ENCODE assay signal across 5 cellular contexts in the genomic region with DNA sequence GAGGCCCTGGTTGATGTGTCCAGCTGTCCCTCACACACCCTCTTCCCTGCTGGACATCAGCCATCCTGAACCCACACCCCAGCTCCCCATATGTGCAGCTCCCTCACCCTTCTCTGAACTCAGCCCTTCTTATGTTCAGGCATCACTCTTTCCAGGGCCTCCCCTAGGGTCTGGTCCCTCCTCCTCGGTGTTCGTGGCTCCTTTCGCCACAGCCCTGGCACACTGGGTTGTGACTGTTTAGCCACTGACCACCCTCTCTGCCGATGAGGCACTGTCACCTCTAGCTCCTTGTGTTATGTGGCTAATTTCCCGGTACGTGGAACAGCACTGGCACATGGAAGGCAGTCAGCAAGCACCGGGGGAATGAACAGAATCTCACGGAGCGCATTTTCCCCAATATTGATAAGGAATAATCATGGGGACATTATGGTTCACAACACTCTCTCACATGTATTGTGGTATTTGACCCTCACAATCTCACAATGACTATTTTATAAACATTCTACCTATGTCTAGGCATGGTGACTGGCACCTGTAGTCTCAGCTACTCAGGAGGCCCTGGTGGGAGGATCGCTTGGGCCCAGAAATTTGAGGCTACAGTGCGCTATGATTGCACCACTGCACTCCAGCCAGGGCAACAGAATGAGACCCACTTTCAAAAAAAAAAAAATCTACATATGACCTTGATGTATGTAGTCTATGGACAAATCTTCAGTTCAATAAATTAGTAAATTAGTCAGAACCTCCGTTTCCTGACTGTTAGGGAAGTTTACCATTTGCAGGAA.
"Had no signal": no experiment of that assay in that cellular context is flagged by ENCODE, and none has a peak within 500 bp of the region (broad histone marks: within the 10 kb centered on the region; RNA-seq: fewer than 3 reads in every experiment).

No MANE protein-coding gene starts in this region.

- H3K9me3 Mint-ChIP-seq: GM23338 had no signal

- H3K4me3 ChIP-seq: GM23338, K562 had no signal

- H2AFZ ChIP-seq: GM23338 had no signal

- H3K4me3 Mint-ChIP-seq: GM23338, H9 had no signal

- DNase-seq: H9, HCEC 1CT, IMR-90 had no signal

- H3K27ac Mint-ChIP-seq: GM23338, H9 had no signal

- H3K4me2 ChIP-seq: GM23338 had no signal
